Comparison of ENCODE assay signal across 15 cellular contexts in the genomic region with DNA sequence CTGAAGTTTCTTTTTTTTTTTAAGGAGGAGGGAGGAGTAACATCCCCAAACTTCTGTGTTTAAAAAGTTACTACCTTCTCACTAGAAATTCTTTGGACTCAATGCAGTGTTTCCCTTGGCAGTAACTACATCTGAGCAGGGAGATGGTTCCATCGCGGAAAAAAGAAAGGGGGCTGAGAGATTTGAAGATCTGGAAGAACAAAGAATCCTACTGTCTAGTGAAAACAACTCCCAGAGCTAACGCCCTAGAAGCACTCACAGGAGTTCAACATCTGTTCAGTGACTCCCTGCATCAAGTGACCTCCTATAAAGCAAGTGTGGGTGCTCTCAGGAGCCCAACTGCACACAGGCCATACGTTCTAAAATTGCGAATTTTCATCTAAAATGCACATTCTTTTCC.
DNase-seq lines count a peak whose midpoint lies in the region; ATAC-seq and TF ChIP-seq lines count a peak whose summit lies in the region.
"Had no signal": no experiment of that assay in that cellular context is flagged by ENCODE, and none has a peak within 500 bp of the region (broad histone marks: within the 10 kb centered on the region; RNA-seq: fewer than 3 reads in every experiment).

No MANE protein-coding gene starts in this region.

- DNase-seq in Right ventricle myocardium inferior (ENCODE audit: missing footprints) (no peak), cardiac septum (ENCODE audit: low spot score) (no peak), NCI-H2171 (lab: John Stamatoyannopoulos, UW) (peak; percentile 48), esophagus muscularis mucosa (ENCODE audit: extremely low spot score) (peak; percentile 68), sciatic nerve (ENCODE audit: low spot score) (no peak)
- no peak for DNase-seq in activated CD8-positive, alpha-beta memory T cell treated with anti-CD3 and anti-CD28 coated beads, Interleukin-2, amount 50 U/mL, for 4 hours
- DNase-seq: 8988T; AML-193; CD8-positive, alpha-beta memory T cell; DMS53; GF-D8 had no signal

- ATAC-seq in Right ventricle myocardium inferior (peak; percentile 65), sciatic nerve (peak; percentile 93), GM21786 (IDR thresholded peaks at IDR 0.05; ENCODE audit: unreplicated experiment) (no peak)
- ATAC-seq: HCT116 had no signal

- no peak for TF ChIP-seq CTCF in esophagus muscularis mucosa (IDR thresholded peaks at IDR 0.05)

- no peaks in the 10 kb centered on the region for H3K27me3 ChIP-seq in esophagus muscularis mucosa
- H3K27me3 ChIP-seq: BLaER1 had no signal

- no peaks in the 10 kb centered on the region for H3K36me3 ChIP-seq in esophagus muscularis mucosa
- H3K36me3 ChIP-seq: BLaER1 had no signal

- no peak for TF ChIP-seq EP300 in esophagus muscularis mucosa (IDR thresholded peaks at IDR 0.05)

- intact Hi-C loops in Right ventricle myocardium inferior (cut with DNase I) (no loop called here), cardiac septum (cut with DNase I) (no loop called here), esophagus muscularis mucosa (cut with DNase I) (no loop called here), sciatic nerve (cut with DNase I) (no loop called here)

- peaks cover 0 to 23% (median 17%) of the 10 kb centered on the region in 4 donors for H3K9me3 ChIP-seq in esophagus muscularis mucosa

- no peak for TF ChIP-seq POLR2A in esophagus muscularis mucosa (IDR thresholded peaks at IDR 0.05; ENCODE audit: low read depth)

- WGBS in esophagus muscularis mucosa = 55% methylated on average over 5 of the region's 5 CpGs

- H3K27ac ChIP-seq in esophagus muscularis mucosa (replicated peaks in 1 of 4) = no peak overlapping the region
- H3K27ac ChIP-seq: BLaER1, HL-60 had no signal

- no peak overlapping the region for H3K4me3 ChIP-seq in esophagus muscularis mucosa
- H3K4me3 ChIP-seq: BLaER1 had no signal

- H3K4me1 ChIP-seq in esophagus muscularis mucosa = no peaks in the 10 kb centered on the region
- H3K4me1 ChIP-seq: BLaER1 had no signal

Comparison
In these comparisons a context has a peak if more than half of its experiments do, and no peak if none do; other contexts are left out.
1. DNase-seq: peak in NCI-H2171 (single experiment) and esophagus muscularis mucosa (single experiment); none in Right ventricle myocardium inferior (single experiment), cardiac septum (single experiment), sciatic nerve (single experiment) and activated CD8-positive, alpha-beta memory T cell treated with anti-CD3 and anti-CD28 coated beads, Interleukin-2, amount 50 U/mL, for 4 hours (single experiment).